ENCODE assay signal across 9 cellular contexts in genomic region chr6:52221302-52221701, GRCh38. TPM values are rescaled to one million over a fixed set of nuclear protein-coding genes. Genes with fewer than 3 reads are reported as not detected.
DNase-seq lines count a peak whose midpoint lies in the region; ATAC-seq, FAIRE-seq and TF ChIP-seq lines count a peak whose summit lies in the region.
"Had no signal": no experiment of that assay in that cellular context is flagged by ENCODE, and none has a peak within 500 bp of the region (broad histone marks: within the 10 kb centered on the region; RNA-seq: fewer than 3 reads in every experiment).

No MANE protein-coding gene starts in this region.

- H3K4me1 ChIP-seq in Loucy (ENCODE audit: insufficient read depth, low read length, poor library complexity, severe bottlenecking): peaks cover 53% of the 10 kb centered on the region
- H3K4me1 ChIP-seq in kidney (ENCODE audit: control insufficient read depth in 1 of 2, insufficient read depth in 1 of 2, low read depth in 1 of 2, low read length in 2 of 2): no peaks in the 10 kb centered on the region

- H3K4me1 Mint-ChIP-seq in immature natural killer cell: peaks cover 7 to 14% of the 10 kb centered on the region in 2 donors

- peaks cover 5 to 23% (median 11%) of the 10 kb centered on the region in 3 donors for H3K27me3 Mint-ChIP-seq in immature natural killer cell (ENCODE audit: low read depth in 3 of 3)

- H3K27me3 ChIP-seq in Loucy (ENCODE audit: insufficient read depth, low read length, poor library complexity, severe bottlenecking): no peaks in the 10 kb centered on the region

- no peaks in the 10 kb centered on the region for H3K9me3 Mint-ChIP-seq in immature natural killer cell

- ATAC-seq in GM18868 (IDR thresholded peaks at IDR 0.05; ENCODE audit: unreplicated experiment) (peak; percentile 81), HG02642 (IDR thresholded peaks at IDR 0.05; ENCODE audit: poor library complexity, unreplicated experiment) (peak; percentile 77)

- H3K36me3 Mint-ChIP-seq in immature natural killer cell: no peaks in the 10 kb centered on the region

- H3F3A ChIP-seq in Loucy (ENCODE audit: low read depth): peaks cover 8% of the 10 kb centered on the region

- H3K9me3 ChIP-seq in Loucy (ENCODE audit: insufficient read depth, low read depth, low read length) (no peaks in the 10 kb centered on the region), kidney (ENCODE audit: control insufficient read depth in 1 of 2, low read length in 2 of 2) (no peaks in the 10 kb centered on the region)

- H3K79me2 ChIP-seq in Loucy (ENCODE audit: insufficient read depth, low read length): no peaks in the 10 kb centered on the region

- FAIRE-seq in kidney (lab: Jason Lieb, UNC): no peak
- FAIRE-seq: colon had no signal

- H3K36me3 ChIP-seq in Loucy (ENCODE audit: insufficient read depth, low read length): no peaks in the 10 kb centered on the region
- no peaks in the 10 kb centered on the region for H3K36me3 ChIP-seq in kidney (ENCODE audit: control insufficient read depth in 1 of 2, insufficient read depth in 2 of 2, low read length in 2 of 2)

- no peak overlapping the region for H2AFZ ChIP-seq in Loucy (ENCODE audit: low read length)

- H3K9me2 ChIP-seq in Loucy (replicated peaks; ENCODE audit: low read depth, low read length): no peaks in the 10 kb centered on the region

- intact Hi-C loops in kidney (cut with DNase I): no loop called here

- H3K27ac Mint-ChIP-seq in immature natural killer cell: peak overlapping the region in 1 of 6 donors; percentile 36

- H3K27ac ChIP-seq in kidney (ENCODE audit: low read depth in 2 of 2, low read length in 2 of 2): no peak overlapping the region

- H3K9ac ChIP-seq in Loucy (ENCODE audit: low read depth, low read length, poor library complexity, severe bottlenecking) (peak overlapping the region; percentile 45), kidney (ENCODE audit: low read length in 2 of 2) (no peak overlapping the region)

- peak; percentile 24 to 38 (median 36) for DNase-seq in immature natural killer cell
- DNase-seq in NCI-H2081 (lab: John Stamatoyannopoulos, UW): no peak
- no peak for DNase-seq in NCI-H82 treated with DMSO at 0.1 percent for 48 hours (lab: John Stamatoyannopoulos, UW; ENCODE audit: unreplicated experiment)
- no peak for DNase-seq in NCI-H1694 treated with DMSO at 0.1 percent for 48 hours (lab: John Stamatoyannopoulos, UW)
- DNase-seq in kidney: no peak

- H3K4me3 Mint-ChIP-seq in immature natural killer cell: peak overlapping the region in 2 of 5 donors; percentile 8 to 39

- H3K4me3 ChIP-seq in Loucy (ENCODE audit: low read length, poor library complexity, severe bottlenecking) (peak overlapping the region; percentile 50), kidney (ENCODE audit: low read length in 2 of 2) (no peak overlapping the region)

- peak overlapping the region; percentile 67 for H3K4me2 ChIP-seq in Loucy (ENCODE audit: low read depth, low read length, poor library complexity, severe bottlenecking)

- no peaks in the 10 kb centered on the region for H4K20me1 ChIP-seq in Loucy (ENCODE audit: insufficient read depth, low read length, poor library complexity, severe bottlenecking)

- no peak for TF ChIP-seq CTCF in Loucy (conservative IDR thresholded peaks at IDR 0.05; ENCODE audit: low read length)
- no peak for TF ChIP-seq CTCF in kidney (IDR thresholded peaks at IDR 0.05; ENCODE audit: borderline replicate concordance, extremely low read depth, insufficient read depth)

RNA-seq across cellular contexts. Expression of gene IL17F, which starts 23.0 kb away (rescaled TPM):
- polyA plus RNA-seq in immature natural killer cell (not detected), kidney (ENCODE audit: insufficient read depth, low read depth, low replicate concordance) (not detected)
- total RNA-seq in kidney: not detected

RNA-seq across cellular contexts. Expression of gene IL17A, which starts 35.1 kb away (rescaled TPM):
- under 1 TPM in 1 of 3 donors, not detected in 2; 0.19 TPM for polyA plus RNA-seq in immature natural killer cell
- total RNA-seq in kidney: not detected
- polyA plus RNA-seq in kidney (ENCODE audit: insufficient read depth, low read depth, low replicate concordance): not detected

Comparison
In these comparisons a context has a peak if more than half of its experiments do, and no peak if none do; other contexts are left out.
1. DNase-seq: peak in immature natural killer cell (3 of 3); none in NCI-H2081 (0 of 2), NCI-H82 treated with DMSO at 0.1 percent for 48 hours (single experiment), NCI-H1694 treated with DMSO at 0.1 percent for 48 hours (single experiment) and kidney (single experiment).